In genomic region chr2:29522951-29523669, GRCh38 we compare ENCODE assay signal across 22 cellular contexts.
DNase-seq lines count a peak whose midpoint lies in the region; ATAC-seq and TF ChIP-seq lines count a peak whose summit lies in the region.
"Had no signal": no experiment of that assay in that cellular context is flagged by ENCODE, and none has a peak within 500 bp of the region (broad histone marks: within the 10 kb centered on the region; RNA-seq: fewer than 3 reads in every experiment).

No MANE protein-coding gene starts in this region.

- H3K4me1 ChIP-seq in skeletal muscle satellite cell (ENCODE audit: control insufficient read depth, insufficient read depth, low read length): peaks cover 43% of the 10 kb centered on the region

- H3K36me3 Mint-ChIP-seq in HFFc6 (ENCODE audit: low read depth) (no peaks in the 10 kb centered on the region), WTC11 (no peaks in the 10 kb centered on the region)
- H3K36me3 Mint-ChIP-seq: CD4-positive, alpha-beta memory T cell; T-cell had no signal

- no peak overlapping the region for H3K9ac ChIP-seq in skeletal muscle satellite cell (ENCODE audit: low read depth, low read length)

- ATAC-seq in SK-N-SH treated with all-trans-retinoic acid at 6 μM for 48 hours (no peak), GM21447 (IDR thresholded peaks at IDR 0.05; ENCODE audit: unreplicated experiment) (no peak), GM19463 (IDR thresholded peaks at IDR 0.05; ENCODE audit: unreplicated experiment) (no peak), WTC11 (no peak)
- ATAC-seq: lower lobe of right lung, right cardiac atrium, T-cell had no signal

- no peaks in the 10 kb centered on the region for H3K9me3 Mint-ChIP-seq in HFFc6
- peaks cover 15% of the 10 kb centered on the region for H3K9me3 Mint-ChIP-seq in WTC11
- H3K9me3 Mint-ChIP-seq: activated naive CD4-positive, alpha-beta T cell treated with anti-CD3 and anti-CD28 coated beads for 36 hours; central memory CD8-positive, alpha-beta T cell; nephron; type B pancreatic cell had no signal

- H3K27me3 Mint-ChIP-seq in HFFc6 (ENCODE audit: insufficient read depth) (peaks cover 3% of the 10 kb centered on the region; the same call in 1 of the 2 replicates), WTC11 (ENCODE audit: low read depth) (no peaks in the 10 kb centered on the region)

- no peak for TF ChIP-seq CTCF in HFFc6 (IDR thresholded peaks at IDR 0.05)
- no peak for TF ChIP-seq CTCF in WTC11 (IDR thresholded peaks at IDR 0.05)

- POLR2A ChIA-PET in WTC11 (lab: Charles Lee): no interaction called here

- H3K4me1 Mint-ChIP-seq in HFFc6 (ENCODE audit: low read depth) (peaks cover 43% of the 10 kb centered on the region), WTC11 (peaks cover 13% of the 10 kb centered on the region)
- H3K4me1 Mint-ChIP-seq: central memory CD8-positive, alpha-beta T cell had no signal

- DNase-seq in HFFc6: peak; percentile 64
- DNase-seq in fibroblast of peridontal ligament (ENCODE audit: extremely low read depth): peak; percentile 71
- no peak for DNase-seq in stimulated activated CD8-positive, alpha-beta memory T cell treated with anti-CD3 and anti-CD28 coated beads, Interleukin-4, amount 100 ng/mL, for 48 hours
- DNase-seq in WTC11 (ENCODE audit: low spot score): no peak
- DNase-seq: activated naive CD4-positive, alpha-beta T cell treated with anti-CD3 and anti-CD28 coated beads for 36 hours; CD4-positive, alpha-beta memory T cell; GDM1; hypothalamus; KG1; lower lobe of right lung; NCI-H1694; NCI-H510A; stimulated activated CD4-positive, alpha-beta T cell treated with anti-CD3 and anti-CD28 coated beads, Interleukin-4, amount 100 ng/mL, for 1 hour; T-cell had no signal

- H3K9me3 ChIP-seq in skeletal muscle satellite cell (replicated peaks; ENCODE audit: low read length): no peaks in the 10 kb centered on the region
- H3K9me3 ChIP-seq: lower lobe of right lung had no signal

- no peaks in the 10 kb centered on the region for H3K27me3 ChIP-seq in skeletal muscle satellite cell (ENCODE audit: control insufficient read depth, insufficient read depth, low read length)

- no peak overlapping the region for H3K4me3 ChIP-seq in skeletal muscle satellite cell (ENCODE audit: low read length)
- H3K4me3 ChIP-seq: lower lobe of right lung had no signal

- no peaks in the 10 kb centered on the region for H3K36me3 ChIP-seq in skeletal muscle satellite cell (ENCODE audit: insufficient read depth, low read length)
- H3K36me3 ChIP-seq: lower lobe of right lung had no signal

- peak overlapping the region; percentile 3 for H3K4me2 ChIP-seq in skeletal muscle satellite cell (ENCODE audit: low read length)

- H3K4me3 Mint-ChIP-seq in HFFc6 (peak overlapping the region; percentile 76), WTC11 (no peak overlapping the region)
- H3K4me3 Mint-ChIP-seq: activated naive CD4-positive, alpha-beta T cell treated with anti-CD3 and anti-CD28 coated beads for 36 hours; central memory CD8-positive, alpha-beta T cell; nephron; T-cell; type B pancreatic cell had no signal

- H3K27ac Mint-ChIP-seq in HFFc6 (peak overlapping the region; percentile 47), WTC11 (no peak overlapping the region)
- H3K27ac Mint-ChIP-seq: activated naive CD4-positive, alpha-beta T cell treated with anti-CD3 and anti-CD28 coated beads for 36 hours; CD4-positive, alpha-beta memory T cell; nephron; T-cell; type B pancreatic cell had no signal

- CTCF ChIA-PET in WTC11 (lab: Charles Lee): no interaction called here

TF ChIP-seq in SK-N-SH treated with all-trans-retinoic acid at 6 μM for 48 hours, 23 proteins besides CTCF, POLR2A, EP300 and RAD21:
- 0 out of 2 replicates have a peak, but pooled peaks have one; percentile 15 for TF ChIP-seq ISL1 (CRISPR knock-in tag; IDR thresholded peaks at IDR 0.05)
- no peak for TF ChIP-seq CREB5 (CRISPR knock-in tag; IDR thresholded peaks at IDR 0.05; ENCODE audit: low read depth)
- TF ChIP-seq ZNF70 (CRISPR knock-in tag; IDR thresholded peaks at IDR 0.05): no peak
- TF ChIP-seq GLIS3 (CRISPR knock-in tag; IDR thresholded peaks at IDR 0.05): no peak
- TF ChIP-seq POU6F1 (CRISPR knock-in tag; IDR thresholded peaks at IDR 0.05; ENCODE audit: borderline replicate concordance, low read depth): no peak

TF ChIP-seq in WTC11, 78 proteins besides CTCF, POLR2A, EP300 and RAD21:
- TF ChIP-seq FOXP4 (CRISPR knock-in tag; IDR thresholded peaks at IDR 0.05) (no peak), ZNF396 (CRISPR knock-in tag; IDR thresholded peaks at IDR 0.05; ENCODE audit: borderline replicate concordance) (no peak), E2F4 (CRISPR knock-in tag; IDR thresholded peaks at IDR 0.05; ENCODE audit: borderline replicate concordance, low read depth) (no peak), ZNF317 (CRISPR knock-in tag; IDR thresholded peaks at IDR 0.05; ENCODE audit: borderline replicate concordance, low read depth) (no peak), TP53 (CRISPR knock-in tag; IDR thresholded peaks at IDR 0.05) (no peak), NR1H2 (CRISPR knock-in tag; IDR thresholded peaks at IDR 0.05) (no peak), FOXJ3 (CRISPR knock-in tag; IDR thresholded peaks at IDR 0.05; ENCODE audit: borderline replicate concordance) (no peak), MXD4 (CRISPR knock-in tag; IDR thresholded peaks at IDR 0.05; ENCODE audit: borderline replicate concordance) (no peak), E2F5 (CRISPR knock-in tag; IDR thresholded peaks at IDR 0.05) (no peak), USF2 (CRISPR knock-in tag; IDR thresholded peaks at IDR 0.05) (no peak)

Comparison
In these comparisons a context has a peak if more than half of its experiments do, and no peak if none do; other contexts are left out.
1. DNase-seq: peak in HFFc6 (single experiment) and fibroblast of peridontal ligament (single experiment); none in stimulated activated CD8-positive, alpha-beta memory T cell treated with anti-CD3 and anti-CD28 coated beads, Interleukin-4, amount 100 ng/mL, for 48 hours (single experiment) and WTC11 (single experiment).